22 cellular contexts compared by ENCODE assay signal in genomic region chr19:50712833-50713232, GRCh38. TPM values are rescaled to one million over a fixed set of nuclear protein-coding genes. Genes with fewer than 3 reads are reported as not detected.
DNase-seq lines count a peak whose midpoint lies in the region; ATAC-seq and TF ChIP-seq lines count a peak whose summit lies in the region.
"Had no signal": no experiment of that assay in that cellular context is flagged by ENCODE, and none has a peak within 500 bp of the region (broad histone marks: within the 10 kb centered on the region; RNA-seq: fewer than 3 reads in every experiment).

No MANE protein-coding gene starts in this region.

- H3K9me3 Mint-ChIP-seq in CD8-positive, alpha-beta T cell: no peaks in the 10 kb centered on the region
- H3K9me3 Mint-ChIP-seq in activated CD8-positive, alpha-beta T cell treated with anti-CD3 and anti-CD28 coated beads, Interleukin-2, amount 10 ng/mL, durations not matched to agents 7 days and 5 days (ENCODE audit: insufficient read depth): no peaks in the 10 kb centered on the region
- H3K9me3 Mint-ChIP-seq in naive thymus-derived CD8-positive, alpha-beta T cell: no peaks in the 10 kb centered on the region
- no peaks in the 10 kb centered on the region for H3K9me3 Mint-ChIP-seq in progenitor cell of endocrine pancreas (ENCODE audit: low read depth)
- H3K9me3 Mint-ChIP-seq: H9 had no signal

- H4K20me1 ChIP-seq in Loucy (ENCODE audit: insufficient read depth, low read length, poor library complexity, severe bottlenecking): no peaks in the 10 kb centered on the region
- H4K20me1 ChIP-seq in PC-9 (ENCODE audit: insufficient read depth): no peaks in the 10 kb centered on the region

- H3K27ac Mint-ChIP-seq in CD8-positive, alpha-beta T cell: peak overlapping the region; percentile 69
- H3K27ac Mint-ChIP-seq in activated CD8-positive, alpha-beta T cell treated with anti-CD3 and anti-CD28 coated beads, Interleukin-2, amount 10 ng/mL, durations not matched to agents 7 days and 5 days: peak overlapping the region; percentile 44
- H3K27ac Mint-ChIP-seq in naive thymus-derived CD8-positive, alpha-beta T cell: peak overlapping the region in 9 of 10 donors; percentile 56 to 94 (median 88)
- H3K27ac Mint-ChIP-seq in progenitor cell of endocrine pancreas: no peak overlapping the region
- H3K27ac Mint-ChIP-seq: H9 had no signal

- H3K27me3 ChIP-seq in CD8-positive, alpha-beta T cell (ENCODE audit: insufficient read depth, low read length): no peaks in the 10 kb centered on the region
- H3K27me3 ChIP-seq in Loucy (ENCODE audit: insufficient read depth, low read length, poor library complexity, severe bottlenecking) (no peaks in the 10 kb centered on the region), PC-9 (ENCODE audit: insufficient read depth, low read depth) (peaks cover 96% of the 10 kb centered on the region)

- CTCF ChIA-PET in CD8-positive, alpha-beta T cell (lab: Charles Lee): interaction anchor here (1.3 kb wide), 1 partner anchor 11 kb away, joined by 3 read pairs; no protein-coding TSS in a partner anchor
- CTCF ChIA-PET in activated CD8-positive, alpha-beta T cell treated with anti-CD3 and anti-CD28 coated beads, Interleukin-2, amount 10 ng/mL, durations not matched to agents 7 days and 5 days (lab: Charles Lee): no interaction called here
- CTCF ChIA-PET in PC-9 (lab: Charles Lee): no interaction called here

- H3F3A ChIP-seq in Loucy (ENCODE audit: low read depth): no peaks in the 10 kb centered on the region
- H3F3A ChIP-seq in PC-9 (ENCODE audit: insufficient read depth, low read depth): no peaks in the 10 kb centered on the region

- POLR2A ChIA-PET in CD8-positive, alpha-beta T cell (lab: Charles Lee): no interaction called here
- POLR2A ChIA-PET in activated CD8-positive, alpha-beta T cell treated with anti-CD3 and anti-CD28 coated beads, Interleukin-2, amount 10 ng/mL, durations not matched to agents 7 days and 5 days (lab: Charles Lee): no interaction called here
- POLR2A ChIA-PET in naive thymus-derived CD8-positive, alpha-beta T cell (lab: Charles Lee): interaction anchor here (1.4 to 4.5 kb wide), 2 partner anchors 13 to 91 kb away, joined by 4 to 43 read pairs; no protein-coding TSS in a partner anchor
- POLR2A ChIA-PET in PC-9 (lab: Charles Lee; ENCODE audit: unreplicated experiment): interaction anchor here (0.6 kb wide), 1 partner anchor 905 kb away, joined by 3 read pairs; no protein-coding TSS in a partner anchor

- peaks cover 24% of the 10 kb centered on the region for H3K27me3 Mint-ChIP-seq in CD8-positive, alpha-beta T cell (ENCODE audit: low read depth)
- H3K27me3 Mint-ChIP-seq in activated CD8-positive, alpha-beta T cell treated with anti-CD3 and anti-CD28 coated beads, Interleukin-2, amount 10 ng/mL, durations not matched to agents 7 days and 5 days (ENCODE audit: low read depth): peaks cover 34% of the 10 kb centered on the region
- H3K27me3 Mint-ChIP-seq in naive thymus-derived CD8-positive, alpha-beta T cell: peaks cover 0 to 13% (median 5%) of the 10 kb centered on the region in 5 donors
- peaks cover 80% of the 10 kb centered on the region for H3K27me3 Mint-ChIP-seq in progenitor cell of endocrine pancreas

- peak overlapping the region; percentile 52 for H3K4me3 Mint-ChIP-seq in CD8-positive, alpha-beta T cell
- H3K4me3 Mint-ChIP-seq in activated CD8-positive, alpha-beta T cell treated with anti-CD3 and anti-CD28 coated beads, Interleukin-2, amount 10 ng/mL, durations not matched to agents 7 days and 5 days: no peak overlapping the region
- peak overlapping the region; percentile 39 to 89 (median 68) for H3K4me3 Mint-ChIP-seq in naive thymus-derived CD8-positive, alpha-beta T cell
- no peak overlapping the region for H3K4me3 Mint-ChIP-seq in progenitor cell of endocrine pancreas (ENCODE audit: low read depth)
- H3K4me3 Mint-ChIP-seq: H9 had no signal

- peak overlapping the region; percentile 78 for H3K4me2 ChIP-seq in Loucy (ENCODE audit: low read depth, low read length, poor library complexity, severe bottlenecking)
- no peak overlapping the region for H3K4me2 ChIP-seq in PC-9
- H3K4me2 ChIP-seq: A549 had no signal

- no peaks in the 10 kb centered on the region for H3K36me3 ChIP-seq in CD8-positive, alpha-beta T cell (ENCODE audit: insufficient read depth, low read length)
- no peaks in the 10 kb centered on the region for H3K36me3 ChIP-seq in Loucy (ENCODE audit: insufficient read depth, low read length)
- H3K36me3 ChIP-seq in PC-9 (ENCODE audit: low read depth): no peaks in the 10 kb centered on the region

- H3K9me2 ChIP-seq in Loucy (replicated peaks; ENCODE audit: low read depth, low read length) (no peaks in the 10 kb centered on the region), PC-9 (ENCODE audit: insufficient read depth) (no peaks in the 10 kb centered on the region)

- no peak for TF ChIP-seq CTCF in CD8-positive, alpha-beta T cell (IDR thresholded peaks at IDR 0.05)
- TF ChIP-seq CTCF in Loucy (conservative IDR thresholded peaks at IDR 0.05; ENCODE audit: low read length) (no peak), PC-9 (conservative IDR thresholded peaks at IDR 0.05) (no peak), progenitor cell of endocrine pancreas (IDR thresholded peaks at IDR 0.05; ENCODE audit: unreplicated experiment) (no peak)

- H3K79me2 ChIP-seq in Loucy (ENCODE audit: insufficient read depth, low read length) (no peaks in the 10 kb centered on the region), PC-9 (ENCODE audit: low read depth) (no peaks in the 10 kb centered on the region)

- DNase-seq in CD8-positive, alpha-beta T cell: peak in 1 of 7 experiments; percentile 14
- peak; percentile 32 for DNase-seq in activated CD8-positive, alpha-beta T cell treated with anti-CD3 and anti-CD28 coated beads, Interleukin-2, amount 10 ng/mL, durations not matched to agents 7 days and 5 days
- DNase-seq in naive thymus-derived CD8-positive, alpha-beta T cell: no peak
- DNase-seq in PC-9 (no peak), NCI-H1092 treated with DMSO at 0.1 percent for 48 hours (lab: John Stamatoyannopoulos, UW) (no peak), T-helper 2 cell (no peak), progenitor cell of endocrine pancreas (ENCODE audit: low spot score, unreplicated experiment) (no peak)
- DNase-seq: COR-L47, DMS 273 treated with DMSO at 0.1 percent for 48 hours, H9, KG1, NCI-H1105, NCI-H1694, NCI-H2081 treated with DMSO at 0.1 percent for 48 hours had no signal

- peaks cover 26% of the 10 kb centered on the region for H3K4me1 Mint-ChIP-seq in CD8-positive, alpha-beta T cell (ENCODE audit: low read depth)
- peaks cover 22% of the 10 kb centered on the region for H3K4me1 Mint-ChIP-seq in activated CD8-positive, alpha-beta T cell treated with anti-CD3 and anti-CD28 coated beads, Interleukin-2, amount 10 ng/mL, durations not matched to agents 7 days and 5 days (ENCODE audit: low read depth)
- H3K4me1 Mint-ChIP-seq in naive thymus-derived CD8-positive, alpha-beta T cell: peaks cover 32 to 80% (median 56%) of the 10 kb centered on the region in 4 donors
- H3K4me1 Mint-ChIP-seq in progenitor cell of endocrine pancreas (ENCODE audit: low read depth): peaks cover 3% of the 10 kb centered on the region

- BruUV-seq in PC-9 (replicated peaks; lab: Mats Ljungman, UMichigan): no TSS peak

- no peaks in the 10 kb centered on the region for H3K9me3 ChIP-seq in CD8-positive, alpha-beta T cell (ENCODE audit: low read length)
- H3K9me3 ChIP-seq in Loucy (ENCODE audit: insufficient read depth, low read depth, low read length): no peaks in the 10 kb centered on the region
- H3K9me3 ChIP-seq in PC-9 (ENCODE audit: insufficient read depth, low read depth): no peaks in the 10 kb centered on the region
- H3K9me3 ChIP-seq: A549 had no signal

- peak; percentile 32 for ATAC-seq in CD8-positive, alpha-beta T cell
- peak; percentile 47 for ATAC-seq in activated CD8-positive, alpha-beta T cell treated with anti-CD3 and anti-CD28 coated beads, Interleukin-2, amount 10 ng/mL, durations not matched to agents 7 days and 5 days
- ATAC-seq in naive thymus-derived CD8-positive, alpha-beta T cell: peak; percentile 37 to 52
- ATAC-seq: A549, HepG2, Right ventricle myocardium inferior had no signal

- no peak overlapping the region for H3K27ac ChIP-seq in CD8-positive, alpha-beta T cell (ENCODE audit: low read depth, low read length)
- no peak overlapping the region for H3K27ac ChIP-seq in PC-9
- H3K27ac ChIP-seq: A549, C4-2B had no signal

- H2AFZ ChIP-seq in Loucy (ENCODE audit: low read length) (peak overlapping the region; percentile 56; the same call in 1 of the 2 replicates), PC-9 (no peak overlapping the region)

- H3K9ac ChIP-seq in Loucy (ENCODE audit: low read depth, low read length, poor library complexity, severe bottlenecking): peak overlapping the region; percentile 65

- intact Hi-C loops in CD8-positive, alpha-beta T cell (cut with DNase I, micrococcal nuclease): no loop called here
- intact Hi-C loops in PC-9 (cut with micrococcal nuclease; ENCODE audit: unreplicated experiment): no loop called here

- no peaks in the 10 kb centered on the region for H3K36me3 Mint-ChIP-seq in CD8-positive, alpha-beta T cell
- H3K36me3 Mint-ChIP-seq in activated CD8-positive, alpha-beta T cell treated with anti-CD3 and anti-CD28 coated beads, Interleukin-2, amount 10 ng/mL, durations not matched to agents 7 days and 5 days (ENCODE audit: low read depth): no peaks in the 10 kb centered on the region
- H3K36me3 Mint-ChIP-seq in naive thymus-derived CD8-positive, alpha-beta T cell: peaks cover 0 to 1% (median 0%) of the 10 kb centered on the region in 3 donors
- no peaks in the 10 kb centered on the region for H3K36me3 Mint-ChIP-seq in progenitor cell of endocrine pancreas (ENCODE audit: insufficient read depth)

- peaks cover 37% of the 10 kb centered on the region for H3K4me1 ChIP-seq in CD8-positive, alpha-beta T cell (ENCODE audit: insufficient read depth, low read length)
- H3K4me1 ChIP-seq in Loucy (ENCODE audit: insufficient read depth, low read length, poor library complexity, severe bottlenecking): peaks cover 17% of the 10 kb centered on the region
- no peaks in the 10 kb centered on the region for H3K4me1 ChIP-seq in PC-9 (replicated peaks; ENCODE audit: insufficient read depth)
- H3K4me1 ChIP-seq: A549 had no signal

- H3K4me3 ChIP-seq in CD8-positive, alpha-beta T cell (ENCODE audit: low read depth, low read length): peak overlapping the region; percentile 34
- H3K4me3 ChIP-seq in Loucy (ENCODE audit: low read length, poor library complexity, severe bottlenecking) (peak overlapping the region; percentile 53), PC-9 (no peak overlapping the region)
- H3K4me3 ChIP-seq: A549 had no signal

RNA-seq across cellular contexts. Expression of gene SHANK1, which starts 6.8 kb away (rescaled TPM):
- total RNA-seq in CD8-positive, alpha-beta T cell: 1 to 10 TPM; 1.2 to 1.6 TPM
- total RNA-seq in activated CD8-positive, alpha-beta T cell treated with anti-CD3 and anti-CD28 coated beads, Interleukin-2, amount 10 ng/mL, durations not matched to agents 7 days and 5 days: not detected
- total RNA-seq in naive thymus-derived CD8-positive, alpha-beta T cell: under 1 TPM; 0.26 to 0.30 TPM
- under 1 TPM in 2 of 3 donors, not detected in 1; 0.43 to 0.96 TPM for polyA plus RNA-seq in naive thymus-derived CD8-positive, alpha-beta T cell
- total RNA-seq in PC-9 (2021) (not detected in 2 replicates), progenitor cell of endocrine pancreas (0.20 and 0.36 TPM in 2 replicates)
- total RNA-seq: HepG2 had no signal
- polyA plus RNA-seq: HepG2 had no signal

RNA-seq across cellular contexts. Expression of gene CLEC11A, which starts 10.3 kb away (rescaled TPM):
- total RNA-seq in CD8-positive, alpha-beta T cell: 1 to 10 TPM; 5.7 TPM
- 1 to 10 TPM; 1.4 to 2.3 TPM for total RNA-seq in activated CD8-positive, alpha-beta T cell treated with anti-CD3 and anti-CD28 coated beads, Interleukin-2, amount 10 ng/mL, durations not matched to agents 7 days and 5 days
- 10 to 100 TPM; 12.4 to 14.0 TPM for total RNA-seq in naive thymus-derived CD8-positive, alpha-beta T cell
- polyA plus RNA-seq in naive thymus-derived CD8-positive, alpha-beta T cell: 10 to 100 TPM in 2 of 3 donors, 1 to 10 TPM in 1; 9.4 to 15.8 (median 11.1) TPM
- total RNA-seq in PC-9 (2021) (not detected in 2 replicates), progenitor cell of endocrine pancreas (4.7 and 5.4 TPM in 2 replicates)
- total RNA-seq: HepG2 had no signal
- polyA plus RNA-seq: HepG2 had no signal

RNA-seq across cellular contexts. Expression of gene GPR32, which starts 57.4 kb away (rescaled TPM):
- total RNA-seq in CD8-positive, alpha-beta T cell: not detected
- not detected for total RNA-seq in activated CD8-positive, alpha-beta T cell treated with anti-CD3 and anti-CD28 coated beads, Interleukin-2, amount 10 ng/mL, durations not matched to agents 7 days and 5 days
- not detected for total RNA-seq in naive thymus-derived CD8-positive, alpha-beta T cell
- polyA plus RNA-seq in naive thymus-derived CD8-positive, alpha-beta T cell: not detected
- not detected in 2 replicates for total RNA-seq in PC-9 (2021)
- not detected in 2 replicates for total RNA-seq in progenitor cell of endocrine pancreas
- total RNA-seq: H9, HepG2, M059J, NCI-H460, Right ventricle myocardium inferior, SK-MEL-5 had no signal
- polyA plus RNA-seq: A549, HepG2 had no signal

Comparison
In these comparisons a context has a peak if more than half of its experiments do, and no peak if none do; other contexts are left out.
1. H3K4me3 Mint-ChIP-seq: peak in CD8-positive, alpha-beta T cell (single experiment) and naive thymus-derived CD8-positive, alpha-beta T cell (10 of 10); none in activated CD8-positive, alpha-beta T cell treated with anti-CD3 and anti-CD28 coated beads, Interleukin-2, amount 10 ng/mL, durations not matched to agents 7 days and 5 days (single experiment) and progenitor cell of endocrine pancreas (single experiment).
2. POLR2A ChIA-PET loops: an anchor here in naive thymus-derived CD8-positive, alpha-beta T cell (1.4 to 4.5 kb wide) and PC-9 (0.6 kb wide); none called in CD8-positive, alpha-beta T cell and activated CD8-positive, alpha-beta T cell treated with anti-CD3 and anti-CD28 coated beads, Interleukin-2, amount 10 ng/mL, durations not matched to agents 7 days and 5 days.
3. Peak in every context shown above with its lines, with median percentiles within 50 percentile points of each other: ATAC-seq.